Comparison of ENCODE assay signal across 8 cellular contexts in the genomic region with DNA sequence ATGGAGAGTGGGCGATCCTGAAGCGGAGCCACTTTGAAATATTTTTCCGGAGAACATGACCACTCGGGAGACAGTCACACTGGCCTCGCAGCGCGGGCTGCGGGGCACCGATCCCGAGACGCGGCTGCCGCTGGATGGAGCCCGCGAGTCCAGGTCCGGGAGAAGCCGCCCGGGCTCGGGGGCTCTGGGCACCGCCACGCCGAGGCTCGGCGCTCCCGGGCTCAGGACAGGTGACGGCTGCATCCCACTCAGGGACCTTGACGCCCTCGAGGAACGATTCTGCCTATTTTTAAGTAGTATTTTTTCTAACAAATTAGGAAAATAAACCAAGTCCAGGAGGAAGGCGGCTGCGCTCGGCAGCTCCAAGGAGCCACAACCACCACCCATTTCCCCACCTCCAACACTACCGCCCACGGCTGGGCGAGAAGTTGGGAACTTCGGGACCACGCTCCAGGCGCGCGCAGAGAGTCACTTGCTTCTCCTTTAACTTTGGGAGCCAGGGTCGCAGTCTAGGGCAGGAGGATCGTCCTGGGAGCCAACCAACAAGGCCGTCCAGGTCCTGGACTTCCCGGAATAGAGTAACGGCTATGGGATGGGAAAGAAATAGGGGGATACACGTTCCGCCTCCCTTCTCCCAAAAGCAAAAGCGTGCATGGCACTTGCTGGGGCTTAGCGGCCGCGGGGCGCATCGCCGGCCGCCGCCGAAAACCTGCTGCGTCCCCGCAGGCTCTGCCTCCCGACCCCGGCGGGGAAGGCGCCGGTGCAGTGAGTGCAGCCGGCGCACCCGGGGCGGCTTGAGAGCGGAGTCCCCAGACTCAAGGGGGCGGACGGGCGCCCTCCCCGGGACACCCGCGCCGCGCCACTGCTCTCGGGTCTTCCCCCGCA. TPM values are rescaled to one million over a fixed set of nuclear protein-coding genes. Genes with fewer than 3 reads are reported as not detected.
DNase-seq lines count a peak whose midpoint lies in the region; ATAC-seq and TF ChIP-seq lines count a peak whose summit lies in the region.

No MANE protein-coding gene starts in this region.

- H3K36me3 Mint-ChIP-seq in WTC11, result no peaks in the 10 kb centered on the region
- no peaks in the 10 kb centered on the region for H3K36me3 Mint-ChIP-seq in dendritic cell treated with granulocyte-macrophage colony-stimulating factor and Interleukin-4, amounts not matched to agents 40 ng/mL and 50 ng/mL, for 4 days (ENCODE audit: low read depth)

- H3K9me3 Mint-ChIP-seq in WTC11, result no peaks in the 10 kb centered on the region
- no peaks in the 10 kb centered on the region for H3K9me3 Mint-ChIP-seq in dendritic cell treated with granulocyte-macrophage colony-stimulating factor and Interleukin-4, amounts not matched to agents 40 ng/mL and 50 ng/mL, for 4 days

- peaks cover 43% of the 10 kb centered on the region for H3K4me1 Mint-ChIP-seq in WTC11
- H3K4me1 Mint-ChIP-seq in dendritic cell treated with granulocyte-macrophage colony-stimulating factor and Interleukin-4, amounts not matched to agents 40 ng/mL and 50 ng/mL, for 4 days (ENCODE audit: low read depth), result peaks cover 30% of the 10 kb centered on the region

- TF ChIP-seq CTCF in WTC11 (IDR thresholded peaks at IDR 0.05), result 0 out of 2 replicates have a peak, but pooled peaks have one; percentile 23

- in situ Hi-C loops in G401 (cut with HindIII; ENCODE audit: low sequenced_read_pairs), result no loop called here

- intact Hi-C loops in dendritic cell treated with granulocyte-macrophage colony-stimulating factor and Interleukin-4, amounts not matched to agents 40 ng/mL and 50 ng/mL, for 4 days (cut with micrococcal nuclease), result no loop called here

- peak; percentile 24 for ATAC-seq in WTC11
- peak; percentile 90 for ATAC-seq in left lobe of liver
- ATAC-seq in GM19023 (IDR thresholded peaks at IDR 0.05; ENCODE audit: unreplicated experiment), result no peak

- POLR2A ChIA-PET in WTC11 (lab: Charles Lee), result no interaction called here

- DNase-seq in G401 (ENCODE audit: low spot score), result peak; percentile 74
- DNase-seq in MV-4-11 (lab: John Stamatoyannopoulos, UW), result peak; percentile 6
- DNase-seq in WTC11 (ENCODE audit: low spot score), result peak; percentile 75
- DNase-seq in left lobe of liver (ENCODE audit: low spot score), result peak; percentile 61
- peak; percentile 45 to 53 for DNase-seq in stimulated activated CD4-positive, alpha-beta T cell treated with anti-CD3 and anti-CD28 coated beads, Interleukin-2, amount 100 ng/mL, for 48 hours
- no peak for DNase-seq in dedifferentiated amniotic fluid mesenchymal stem cell (ENCODE audit: extremely low spot score)

- no peak overlapping the region for H3K27ac Mint-ChIP-seq in WTC11
- H3K27ac Mint-ChIP-seq in dendritic cell treated with granulocyte-macrophage colony-stimulating factor and Interleukin-4, amounts not matched to agents 40 ng/mL and 50 ng/mL, for 4 days, result no peak overlapping the region

- H3K27me3 Mint-ChIP-seq in WTC11 (ENCODE audit: low read depth), result peaks cover 75% of the 10 kb centered on the region
- H3K27me3 Mint-ChIP-seq in dendritic cell treated with granulocyte-macrophage colony-stimulating factor and Interleukin-4, amounts not matched to agents 40 ng/mL and 50 ng/mL, for 4 days, result peaks cover 91% of the 10 kb centered on the region

- CTCF ChIA-PET in WTC11 (lab: Charles Lee), result interaction anchor here (0.6 to 2.4 kb wide), 12 partner anchors 9 to 313 kb away, joined by 3 to 8 read pairs (median 4); a partner anchor contains a TSS

- H3K4me3 Mint-ChIP-seq in WTC11, result peak overlapping the region; percentile 78
- peak overlapping the region; percentile 71 for H3K4me3 Mint-ChIP-seq in dendritic cell treated with granulocyte-macrophage colony-stimulating factor and Interleukin-4, amounts not matched to agents 40 ng/mL and 50 ng/mL, for 4 days

TF ChIP-seq in WTC11, 78 proteins besides CTCF, POLR2A, EP300 and RAD21:
- TF ChIP-seq, protein P1, sequence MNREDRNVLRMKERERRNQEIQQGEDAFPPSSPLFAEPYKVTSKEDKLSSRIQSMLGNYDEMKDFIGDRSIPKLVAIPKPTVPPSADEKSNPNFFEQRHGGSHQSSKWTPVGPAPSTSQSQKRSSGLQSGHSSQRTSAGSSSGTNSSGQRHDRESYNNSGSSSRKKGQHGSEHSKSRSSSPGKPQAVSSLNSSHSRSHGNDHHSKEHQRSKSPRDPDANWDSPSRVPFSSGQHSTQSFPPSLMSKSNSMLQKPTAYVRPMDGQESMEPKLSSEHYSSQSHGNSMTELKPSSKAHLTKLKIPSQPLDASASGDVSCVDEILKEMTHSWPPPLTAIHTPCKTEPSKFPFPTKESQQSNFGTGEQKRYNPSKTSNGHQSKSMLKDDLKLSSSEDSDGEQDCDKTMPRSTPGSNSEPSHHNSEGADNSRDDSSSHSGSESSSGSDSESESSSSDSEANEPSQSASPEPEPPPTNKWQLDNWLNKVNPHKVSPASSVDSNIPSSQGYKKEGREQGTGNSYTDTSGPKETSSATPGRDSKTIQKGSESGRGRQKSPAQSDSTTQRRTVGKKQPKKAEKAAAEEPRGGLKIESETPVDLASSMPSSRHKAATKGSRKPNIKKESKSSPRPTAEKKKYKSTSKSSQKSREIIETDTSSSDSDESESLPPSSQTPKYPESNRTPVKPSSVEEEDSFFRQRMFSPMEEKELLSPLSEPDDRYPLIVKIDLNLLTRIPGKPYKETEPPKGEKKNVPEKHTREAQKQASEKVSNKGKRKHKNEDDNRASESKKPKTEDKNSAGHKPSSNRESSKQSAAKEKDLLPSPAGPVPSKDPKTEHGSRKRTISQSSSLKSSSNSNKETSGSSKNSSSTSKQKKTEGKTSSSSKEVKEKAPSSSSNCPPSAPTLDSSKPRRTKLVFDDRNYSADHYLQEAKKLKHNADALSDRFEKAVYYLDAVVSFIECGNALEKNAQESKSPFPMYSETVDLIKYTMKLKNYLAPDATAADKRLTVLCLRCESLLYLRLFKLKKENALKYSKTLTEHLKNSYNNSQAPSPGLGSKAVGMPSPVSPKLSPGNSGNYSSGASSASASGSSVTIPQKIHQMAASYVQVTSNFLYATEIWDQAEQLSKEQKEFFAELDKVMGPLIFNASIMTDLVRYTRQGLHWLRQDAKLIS (CRISPR knock-in tag; IDR thresholded peaks at IDR 0.05; ENCODE audit: borderline replicate concordance), result no peak
- TF ChIP-seq, protein P2, sequence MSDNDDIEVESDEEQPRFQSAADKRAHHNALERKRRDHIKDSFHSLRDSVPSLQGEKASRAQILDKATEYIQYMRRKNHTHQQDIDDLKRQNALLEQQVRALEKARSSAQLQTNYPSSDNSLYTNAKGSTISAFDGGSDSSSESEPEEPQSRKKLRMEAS (CRISPR knock-in tag; IDR thresholded peaks at IDR 0.05), result peak; percentile 14; the same call in 1 of the 2 replicates
- TF ChIP-seq SP1 (CRISPR knock-in tag; conservative IDR thresholded peaks at IDR 0.05) (0 out of 2 replicates have a peak, but pooled peaks have one; percentile 8), RELA (CRISPR knock-in tag; IDR thresholded peaks at IDR 0.05; ENCODE audit: borderline replicate concordance) (no peak)
- TF ChIP-seq, protein P3, sequence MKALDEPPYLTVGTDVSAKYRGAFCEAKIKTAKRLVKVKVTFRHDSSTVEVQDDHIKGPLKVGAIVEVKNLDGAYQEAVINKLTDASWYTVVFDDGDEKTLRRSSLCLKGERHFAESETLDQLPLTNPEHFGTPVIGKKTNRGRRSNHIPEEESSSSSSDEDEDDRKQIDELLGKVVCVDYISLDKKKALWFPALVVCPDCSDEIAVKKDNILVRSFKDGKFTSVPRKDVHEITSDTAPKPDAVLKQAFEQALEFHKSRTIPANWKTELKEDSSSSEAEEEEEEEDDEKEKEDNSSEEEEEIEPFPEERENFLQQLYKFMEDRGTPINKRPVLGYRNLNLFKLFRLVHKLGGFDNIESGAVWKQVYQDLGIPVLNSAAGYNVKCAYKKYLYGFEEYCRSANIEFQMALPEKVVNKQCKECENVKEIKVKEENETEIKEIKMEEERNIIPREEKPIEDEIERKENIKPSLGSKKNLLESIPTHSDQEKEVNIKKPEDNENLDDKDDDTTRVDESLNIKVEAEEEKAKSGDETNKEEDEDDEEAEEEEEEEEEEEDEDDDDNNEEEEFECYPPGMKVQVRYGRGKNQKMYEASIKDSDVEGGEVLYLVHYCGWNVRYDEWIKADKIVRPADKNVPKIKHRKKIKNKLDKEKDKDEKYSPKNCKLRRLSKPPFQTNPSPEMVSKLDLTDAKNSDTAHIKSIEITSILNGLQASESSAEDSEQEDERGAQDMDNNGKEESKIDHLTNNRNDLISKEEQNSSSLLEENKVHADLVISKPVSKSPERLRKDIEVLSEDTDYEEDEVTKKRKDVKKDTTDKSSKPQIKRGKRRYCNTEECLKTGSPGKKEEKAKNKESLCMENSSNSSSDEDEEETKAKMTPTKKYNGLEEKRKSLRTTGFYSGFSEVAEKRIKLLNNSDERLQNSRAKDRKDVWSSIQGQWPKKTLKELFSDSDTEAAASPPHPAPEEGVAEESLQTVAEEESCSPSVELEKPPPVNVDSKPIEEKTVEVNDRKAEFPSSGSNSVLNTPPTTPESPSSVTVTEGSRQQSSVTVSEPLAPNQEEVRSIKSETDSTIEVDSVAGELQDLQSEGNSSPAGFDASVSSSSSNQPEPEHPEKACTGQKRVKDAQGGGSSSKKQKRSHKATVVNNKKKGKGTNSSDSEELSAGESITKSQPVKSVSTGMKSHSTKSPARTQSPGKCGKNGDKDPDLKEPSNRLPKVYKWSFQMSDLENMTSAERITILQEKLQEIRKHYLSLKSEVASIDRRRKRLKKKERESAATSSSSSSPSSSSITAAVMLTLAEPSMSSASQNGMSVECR (CRISPR knock-in tag; IDR thresholded peaks at IDR 0.05; ENCODE audit: borderline replicate concordance), result no peak; the same call in 1 of the 2 replicates
- TF ChIP-seq, protein P4, sequence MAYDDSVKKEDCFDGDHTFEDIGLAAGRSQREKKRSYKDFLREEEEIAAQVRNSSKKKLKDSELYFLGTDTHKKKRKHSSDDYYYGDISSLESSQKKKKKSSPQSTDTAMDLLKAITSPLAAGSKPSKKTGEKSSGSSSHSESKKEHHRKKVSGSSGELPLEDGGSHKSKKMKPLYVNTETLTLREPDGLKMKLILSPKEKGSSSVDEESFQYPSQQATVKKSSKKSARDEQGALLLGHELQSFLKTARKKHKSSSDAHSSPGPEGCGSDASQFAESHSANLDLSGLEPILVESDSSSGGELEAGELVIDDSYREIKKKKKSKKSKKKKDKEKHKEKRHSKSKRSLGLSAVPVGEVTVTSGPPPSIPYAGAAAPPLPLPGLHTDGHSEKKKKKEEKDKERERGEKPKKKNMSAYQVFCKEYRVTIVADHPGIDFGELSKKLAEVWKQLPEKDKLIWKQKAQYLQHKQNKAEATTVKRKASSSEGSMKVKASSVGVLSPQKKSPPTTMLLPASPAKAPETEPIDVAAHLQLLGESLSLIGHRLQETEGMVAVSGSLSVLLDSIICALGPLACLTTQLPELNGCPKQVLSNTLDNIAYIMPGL (CRISPR knock-in tag; IDR thresholded peaks at IDR 0.05), result peak; percentile 63

RNA-seq across cellular contexts. Expression of a gene that starts 0.9 kb away (rescaled TPM):
- 1.9 and 2.4 TPM in 2 replicates for total RNA-seq in G401 (2014; rRNA removed; shearing (Covaris generic))
- total RNA-seq in WTC11 (2021), result 2.7 to 3.3 TPM (median 2.7 TPM) in 3 replicates
- total RNA-seq in left lobe of liver, result not detected

RNA-seq across cellular contexts. Expression of a gene that starts 40.7 kb away (rescaled TPM):
- total RNA-seq in G401 (2014; rRNA removed; shearing (Covaris generic)), result 22.0 and 57.8 TPM in 2 replicates
- total RNA-seq in WTC11 (2021) (32.8 to 35.4 TPM (median 32.9 TPM) in 3 replicates), left lobe of liver (27.2 TPM)
